Comparison of ENCODE assay signal across 8 cellular contexts in the genomic region with DNA sequence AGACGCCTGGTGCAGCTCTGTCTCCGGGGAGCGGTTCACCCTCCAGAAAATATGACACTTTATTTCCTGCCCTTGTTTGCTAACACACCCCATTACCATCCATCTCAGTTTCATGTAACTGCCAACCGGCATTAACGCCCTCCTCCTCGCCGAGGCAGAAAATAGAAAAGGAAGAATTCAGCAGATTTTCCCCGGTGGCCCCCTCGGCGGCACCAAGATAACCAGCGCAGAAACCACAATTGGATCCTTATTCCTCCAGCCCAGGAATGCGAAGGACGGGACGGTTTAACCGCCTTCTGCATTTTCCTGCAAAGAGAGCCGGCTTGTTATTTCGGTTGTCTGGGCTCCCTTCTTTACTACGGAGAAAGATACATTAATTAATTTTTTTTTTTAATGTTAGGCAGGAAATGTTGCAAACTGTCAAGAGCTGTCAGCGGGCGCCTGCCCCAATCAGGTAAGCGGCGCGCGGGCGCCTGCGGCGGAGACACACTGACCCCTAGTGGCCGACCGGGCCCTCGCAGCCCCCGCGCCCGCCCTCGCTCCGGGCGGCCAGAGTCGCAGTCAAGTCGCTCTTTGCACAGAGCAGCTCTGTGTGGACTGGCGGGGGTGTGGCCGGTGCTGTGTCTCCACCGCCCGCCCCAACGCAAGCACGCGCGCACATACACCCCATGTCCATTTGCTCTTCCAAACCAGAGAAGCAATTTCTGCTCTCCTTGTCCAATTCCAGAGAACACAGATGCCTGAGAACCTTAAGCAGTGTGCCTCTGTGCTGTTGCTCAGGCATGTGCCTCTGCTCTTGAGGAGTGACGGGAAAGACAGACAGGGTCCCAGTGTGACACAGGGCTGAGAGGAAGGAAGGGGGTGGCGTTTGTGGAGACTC. TPM values are rescaled to one million over a fixed set of nuclear protein-coding genes. Genes with fewer than 3 reads are reported as not detected.
A peak's percentile ranks its signal among the peaks of the same experiment; 100 is the strongest.
DNase-seq lines count a peak whose midpoint lies in the region; ATAC-seq lines count a peak whose summit lies in the region.

No MANE protein-coding gene starts in this region.

- ATAC-seq in GM18909 (IDR thresholded peaks at IDR 0.05; ENCODE audit: poor library complexity, unreplicated experiment): peak; percentile 93
- peak; percentile 96 for ATAC-seq in HG03159 (IDR thresholded peaks at IDR 0.05; ENCODE audit: unreplicated experiment)

- DNase-seq in AG20443 (ENCODE audit: low spot score) (peak; percentile 91), NCI-H2227 treated with DMSO at 0.1 percent for 48 hours (lab: John Stamatoyannopoulos, UW) (peak; percentile 69), cerebellum (ENCODE audit: low spot score) (peak; percentile 80), left kidney (ENCODE audit: low read depth, low spot score) (peak; percentile 86)
- DNase-seq in activated CD4-positive, CD25-positive, alpha-beta regulatory T cell treated with anti-CD3 and anti-CD28 coated beads, Interleukin-2, amount 50 U/mL, for 72 hours: peak; percentile 94
- peak; percentile 87 to 89 for DNase-seq in stimulated activated CD4-positive, alpha-beta T cell treated with anti-CD3 and anti-CD28 coated beads, Interleukin-2, amount 100 ng/mL, for 24 hours

RNA-seq across cellular contexts. Expression of a gene that starts 53.6 kb away (rescaled TPM):
- 1.5 TPM for total RNA-seq in cerebellum

RNA-seq across cellular contexts. Expression of a gene that starts 53.8 kb away (rescaled TPM):
- 22.9 TPM for total RNA-seq in cerebellum

Comparison
In these comparisons a context has a peak if more than half of its experiments do, and no peak if none do; other contexts are left out.
1. Peak in every context shown above with its lines: DNase-seq and ATAC-seq.